Comparison of ENCODE assay signal across 21 cellular contexts in the genomic region with DNA sequence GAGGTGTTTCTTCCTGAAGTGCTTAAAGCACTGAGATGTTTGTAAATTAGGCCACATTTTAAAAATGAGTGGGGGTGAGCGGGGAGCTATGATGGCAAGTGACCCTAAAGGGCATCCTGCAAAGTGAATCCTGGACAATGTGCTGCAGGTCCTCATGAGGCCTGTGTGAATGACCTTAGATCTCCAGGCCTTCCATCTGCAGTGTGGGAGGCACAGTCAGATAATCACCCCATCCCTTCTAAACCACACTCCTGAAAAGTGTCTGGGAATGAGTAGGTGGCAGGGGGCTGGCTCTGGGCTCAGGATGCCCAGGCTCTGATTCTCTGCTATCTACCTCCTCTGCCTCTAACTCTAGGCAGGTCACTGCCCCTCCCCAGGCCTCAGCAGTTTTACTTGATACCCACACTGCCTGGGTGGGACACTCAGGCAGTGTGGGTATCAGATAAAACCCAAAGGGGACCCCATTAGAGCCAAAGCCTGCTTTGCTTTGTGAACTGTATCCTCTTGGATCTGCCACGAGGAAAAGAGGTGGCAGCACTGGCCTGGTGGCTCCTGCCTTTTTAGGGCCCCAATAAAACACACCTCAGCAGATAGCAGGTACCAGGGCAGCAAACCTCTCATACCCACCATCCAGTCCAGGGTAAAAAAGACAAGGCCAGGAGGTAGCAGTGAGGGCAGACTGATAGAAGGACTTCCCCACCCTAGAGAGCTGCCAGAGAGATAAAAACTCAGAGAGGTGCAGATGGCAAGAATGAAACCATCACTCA. TPM values are rescaled to one million over a fixed set of nuclear protein-coding genes. Genes with fewer than 3 reads are reported as not detected.
A peak's percentile ranks its signal among the peaks of the same experiment; 100 is the strongest.
DNase-seq lines count a peak whose midpoint lies in the region; ATAC-seq and TF ChIP-seq lines count a peak whose summit lies in the region.
"Had no signal": no experiment of that assay in that cellular context is flagged by ENCODE, and none has a peak within 500 bp of the region (broad histone marks: within the 10 kb centered on the region; RNA-seq: fewer than 3 reads in every experiment).

No MANE protein-coding gene starts in this region.

- no peaks in the 10 kb centered on the region for H3K36me3 Mint-ChIP-seq in CD4-positive, CD25-positive, alpha-beta regulatory T cell
- H3K36me3 Mint-ChIP-seq in IgD-negative memory B cell (no peaks in the 10 kb centered on the region), endodermal cell (ENCODE audit: low read depth) (no peaks in the 10 kb centered on the region), nephron progenitor cell (ENCODE audit: low read depth) (no peaks in the 10 kb centered on the region), endothelial cell (ENCODE audit: low read depth, unreplicated experiment) (peaks cover 6% of the 10 kb centered on the region)

- no peaks in the 10 kb centered on the region for H3K27me3 ChIP-seq in CD4-positive, CD25-positive, alpha-beta regulatory T cell (ENCODE audit: control insufficient read depth, insufficient read depth, low read length)
- peaks cover 14% of the 10 kb centered on the region for H3K27me3 ChIP-seq in endodermal cell (ENCODE audit: control insufficient read depth, insufficient read depth, low read length, poor library complexity, severe bottlenecking)
- H3K27me3 ChIP-seq: pancreas, SJCRH30, vagina had no signal

- peaks cover 0 to 32% (median 11%) of the 10 kb centered on the region in 4 donors for H3K4me1 Mint-ChIP-seq in CD4-positive, CD25-positive, alpha-beta regulatory T cell
- H3K4me1 Mint-ChIP-seq in IgD-negative memory B cell (peaks cover 27 to 30% (median 28%) of the 10 kb centered on the region in 3 donors), endodermal cell (peaks cover 27% of the 10 kb centered on the region), nephron progenitor cell (peaks cover 57% of the 10 kb centered on the region), endothelial cell (ENCODE audit: unreplicated experiment) (peaks cover 13% of the 10 kb centered on the region)

- 94% methylated on average over 2 of the region's 2 CpGs; no CpG with 5 or more reads in 1 of the 2 experiments for WGBS in endodermal cell (ENCODE audit: insufficient coverage in 1 of 2, insufficient read length in 1 of 2), 2 experiments
- whole genome bisulfite sequencing in lower leg skin, 2 donors: 94 to 97% methylated on average over 2 of the region's 2 CpGs

- no peak overlapping the region for H3K4me3 ChIP-seq in CD4-positive, CD25-positive, alpha-beta regulatory T cell (ENCODE audit: low read depth, low read length)
- H3K4me3 ChIP-seq in endodermal cell (ENCODE audit: low read length) (no peak overlapping the region), lower leg skin (ENCODE audit: low read depth, poor library complexity, severe bottlenecking) (no peak overlapping the region)
- H3K4me3 ChIP-seq: GM12878, heart right ventricle, SJCRH30 had no signal

- no peaks in the 10 kb centered on the region for H3K9me3 Mint-ChIP-seq in CD4-positive, CD25-positive, alpha-beta regulatory T cell
- no peaks in the 10 kb centered on the region for H3K9me3 Mint-ChIP-seq in IgD-negative memory B cell
- H3K9me3 Mint-ChIP-seq in endodermal cell: no peaks in the 10 kb centered on the region
- H3K9me3 Mint-ChIP-seq in nephron progenitor cell: no peaks in the 10 kb centered on the region
- H3K9me3 Mint-ChIP-seq in endothelial cell (ENCODE audit: unreplicated experiment): no peaks in the 10 kb centered on the region
- H3K9me3 Mint-ChIP-seq: activated B cell treated with CpG ODN at 0.5 μM for 24 hours had no signal

- intact Hi-C loops in lower leg skin (cut with DNase I; ENCODE audit: low total_unique reads): no loop called here

- peaks cover 21% of the 10 kb centered on the region for H3K4me1 ChIP-seq in CD4-positive, CD25-positive, alpha-beta regulatory T cell (ENCODE audit: control insufficient read depth, insufficient read depth, low read length, poor library complexity, severe bottlenecking)
- H3K4me1 ChIP-seq in endodermal cell (ENCODE audit: control insufficient read depth, insufficient read depth, low read length): peaks cover 4% of the 10 kb centered on the region

- TF ChIP-seq CTCF in endodermal cell (conservative IDR thresholded peaks at IDR 0.05): no peak
- TF ChIP-seq CTCF in nephron progenitor cell (IDR thresholded peaks at IDR 0.05): no peak
- no peak for TF ChIP-seq CTCF in lower leg skin (IDR thresholded peaks at IDR 0.05)
- TF ChIP-seq CTCF in endothelial cell (IDR thresholded peaks at IDR 0.05; ENCODE audit: unreplicated experiment): no peak

- no peaks in the 10 kb centered on the region for H3K9me3 ChIP-seq in CD4-positive, CD25-positive, alpha-beta regulatory T cell (ENCODE audit: control insufficient read depth in 2 of 2, low read length in 2 of 2)
- H3K9me3 ChIP-seq in endodermal cell (ENCODE audit: control insufficient read depth, low read length): no peaks in the 10 kb centered on the region
- H3K9me3 ChIP-seq: heart right ventricle, pancreas, SJCRH30, vagina had no signal

- peak overlapping the region; percentile 83 to 92 (median 90) for H3K4me3 Mint-ChIP-seq in CD4-positive, CD25-positive, alpha-beta regulatory T cell
- H3K4me3 Mint-ChIP-seq in IgD-negative memory B cell (peak overlapping the region; percentile 17 to 93 (median 68)), endodermal cell (no peak overlapping the region), nephron progenitor cell (peak overlapping the region; percentile 82), endothelial cell (ENCODE audit: unreplicated experiment) (no peak overlapping the region)

- H3K36me3 ChIP-seq in CD4-positive, CD25-positive, alpha-beta regulatory T cell (ENCODE audit: control insufficient read depth, insufficient read depth, low read length): no peaks in the 10 kb centered on the region
- no peaks in the 10 kb centered on the region for H3K36me3 ChIP-seq in endodermal cell (ENCODE audit: control insufficient read depth, insufficient read depth, low read length)
- H3K36me3 ChIP-seq: heart right ventricle, pancreas, SJCRH30, vagina had no signal

- ATAC-seq in CD4-positive, CD25-positive, alpha-beta regulatory T cell (ENCODE audit: low read depth in 2 of 2): no peak
- ATAC-seq in GM21360 (IDR thresholded peaks at IDR 0.05; ENCODE audit: unreplicated experiment) (no peak), GM18868 (IDR thresholded peaks at IDR 0.05; ENCODE audit: unreplicated experiment) (no peak)
- ATAC-seq: heart right ventricle had no signal

- H3K27me3 Mint-ChIP-seq in CD4-positive, CD25-positive, alpha-beta regulatory T cell: peaks cover 4% of the 10 kb centered on the region
- H3K27me3 Mint-ChIP-seq in IgD-negative memory B cell (no peaks in the 10 kb centered on the region), endodermal cell (ENCODE audit: insufficient read depth) (peaks cover 7% of the 10 kb centered on the region), nephron progenitor cell (ENCODE audit: low read depth, poor library complexity) (peaks cover 37% of the 10 kb centered on the region), endothelial cell (ENCODE audit: unreplicated experiment) (peaks cover 13% of the 10 kb centered on the region)
- H3K27me3 Mint-ChIP-seq: activated B cell treated with CpG ODN at 0.5 μM for 24 hours had no signal

- no peak overlapping the region for H3K9ac ChIP-seq in endodermal cell (ENCODE audit: extremely low read depth, low read length, poor library complexity, severe bottlenecking)

- no peak for TF ChIP-seq POLR2A in lower leg skin (IDR thresholded peaks at IDR 0.05)

- no peak for DNase-seq in CD4-positive, CD25-positive, alpha-beta regulatory T cell
- DNase-seq in endodermal cell: peak; percentile 37
- DNase-seq in nephron progenitor cell: no peak
- no peak for DNase-seq in lower leg skin (ENCODE audit: low spot score in 2 of 2)
- DNase-seq in endothelial cell (ENCODE audit: low spot score): no peak
- DNase-seq: activated B cell treated with CpG ODN at 0.5 μM for 24 hours; effector CD8-positive, alpha-beta T cell; GF-D8; heart right ventricle; Kasumi-1; mesenchymal stem cell; OCI-M1; SJCRH30; stimulated activated CD4-positive, alpha-beta T cell treated with anti-CD3 and anti-CD28 coated beads, Interleukin-2, amount 100 ng/mL, for 48 hours; T-helper 2 cell had no signal

- H3K27ac Mint-ChIP-seq in CD4-positive, CD25-positive, alpha-beta regulatory T cell: peak overlapping the region in 1 of 3 donors; percentile 43
- H3K27ac Mint-ChIP-seq in IgD-negative memory B cell (peak overlapping the region in 1 of 3 donors; percentile 89), endodermal cell (no peak overlapping the region), nephron progenitor cell (no peak overlapping the region), endothelial cell (ENCODE audit: unreplicated experiment) (no peak overlapping the region)
- H3K27ac Mint-ChIP-seq: activated B cell treated with CpG ODN at 0.5 μM for 24 hours had no signal

- H3K27ac ChIP-seq in CD4-positive, CD25-positive, alpha-beta regulatory T cell (ENCODE audit: insufficient read depth, low read length, poor library complexity, severe bottlenecking): no peak overlapping the region
- no peak overlapping the region for H3K27ac ChIP-seq in endodermal cell (ENCODE audit: low read depth, low read length)
- H3K27ac ChIP-seq: heart right ventricle, SJCRH30 had no signal

RNA-seq across cellular contexts. Expression of gene STARD10, which starts 10.5 kb away (rescaled TPM):
- total RNA-seq in CD4-positive, CD25-positive, alpha-beta regulatory T cell: 11.2 TPM
- polyA plus RNA-seq in CD4-positive, CD25-positive, alpha-beta regulatory T cell: 10 to 100 TPM; 13.6 to 16.8 (median 14.0) TPM
- 33.4 TPM for polyA plus RNA-seq in IgD-negative memory B cell
- 10 to 100 TPM; 32.2 to 33.3 TPM for total RNA-seq in endodermal cell
- 23.2 TPM for polyA plus RNA-seq in endodermal cell (2013, experiment 1 of 2)
- polyA plus RNA-seq in endodermal cell (2013, experiment 2 of 2): 21.0 TPM
- total RNA-seq in lower leg skin: 100 to 1,000 TPM in 3 of 4 donors, 10 to 100 TPM in 1; 90.3 to 119 (median 110) TPM
- 13.4 TPM for total RNA-seq in endothelial cell (ENCODE audit: unreplicated experiment)

RNA-seq across cellular contexts. Expression of gene ATG16L2, which starts 30.9 kb away (rescaled TPM):
- 89.9 TPM for total RNA-seq in CD4-positive, CD25-positive, alpha-beta regulatory T cell
- polyA plus RNA-seq in CD4-positive, CD25-positive, alpha-beta regulatory T cell: 10 to 100 TPM in 2 of 4 donors, 1 to 10 TPM in 2; 6.7 to 13.3 (median 9.3) TPM
- polyA plus RNA-seq in IgD-negative memory B cell: 32.1 TPM
- 10 to 100 TPM; 32.2 to 34.2 TPM for total RNA-seq in endodermal cell
- polyA plus RNA-seq in endodermal cell (2013, experiment 1 of 2): 21.4 TPM
- polyA plus RNA-seq in endodermal cell (2013, experiment 2 of 2): 15.2 TPM
- 100 to 1,000 TPM in 1 of 4 donors, 10 to 100 TPM in 3; 82.6 to 157 (median 92.9) TPM for total RNA-seq in lower leg skin
- total RNA-seq in endothelial cell (ENCODE audit: unreplicated experiment): 51.0 TPM

RNA-seq across cellular contexts. Expression of gene ARAP1, which starts 31.1 kb away (rescaled TPM):
- total RNA-seq in CD4-positive, CD25-positive, alpha-beta regulatory T cell: 136 TPM
- 10 to 100 TPM; 24.7 to 43.7 (median 29.5) TPM for polyA plus RNA-seq in CD4-positive, CD25-positive, alpha-beta regulatory T cell
- 20.7 TPM for polyA plus RNA-seq in IgD-negative memory B cell
- 10 to 100 TPM; 74.4 to 88.3 TPM for total RNA-seq in endodermal cell
- polyA plus RNA-seq in endodermal cell (2013, experiment 1 of 2): 33.5 TPM
- polyA plus RNA-seq in endodermal cell (2013, experiment 2 of 2): 27.9 TPM
- total RNA-seq in lower leg skin: 10 to 100 TPM; 60.6 to 89.6 (median 80.6) TPM
- 55.1 TPM for total RNA-seq in endothelial cell (ENCODE audit: unreplicated experiment)

Comparison
In these comparisons a context has a peak if more than half of its experiments do, and no peak if none do; other contexts are left out.
1. H3K4me3 Mint-ChIP-seq: peak in CD4-positive, CD25-positive, alpha-beta regulatory T cell (4 of 4), IgD-negative memory B cell (4 of 4) and nephron progenitor cell (single experiment); none in endodermal cell (single experiment) and endothelial cell (single experiment).